In genomic region chr1:23611601-23612327, GRCh38 we compare ENCODE assay signal across 11 cellular contexts. TPM values are rescaled to one million over a fixed set of nuclear protein-coding genes. Genes with fewer than 3 reads are reported as not detected.
DNase-seq lines count a peak whose midpoint lies in the region; ATAC-seq and TF ChIP-seq lines count a peak whose summit lies in the region.
"Had no signal": no experiment of that assay in that cellular context is flagged by ENCODE, and none has a peak within 500 bp of the region (broad histone marks: within the 10 kb centered on the region; RNA-seq: fewer than 3 reads in every experiment).

No MANE protein-coding gene starts in this region.

- no TSS peak for BruUV-seq in Caco-2 (replicated peaks; lab: Mats Ljungman, UMichigan)

- POLR2A ChIA-PET in Caco-2 (lab: Charles Lee) = no interaction called here

- 71 to 73% methylated on average over 3 to 4 of the region's 4 CpGs for WGBS in endodermal cell (ENCODE audit: insufficient coverage in 1 of 2, insufficient read length in 1 of 2), 2 experiments

- H3K9ac ChIP-seq in DND-41 (ENCODE audit: low read depth, low read length) = peak overlapping the region; percentile 39
- no peak overlapping the region for H3K9ac ChIP-seq in endodermal cell (ENCODE audit: extremely low read depth, low read length, poor library complexity, severe bottlenecking)

- H3K36me3 ChIP-seq in DND-41 (ENCODE audit: insufficient read depth, low read length) (no peaks in the 10 kb centered on the region), endodermal cell (ENCODE audit: control insufficient read depth, insufficient read depth, low read length) (no peaks in the 10 kb centered on the region), Caco-2 (ENCODE audit: control insufficient read depth, insufficient read depth, low read length) (no peaks in the 10 kb centered on the region)
- H3K36me3 ChIP-seq: neutrophil had no signal

- H3K27me3 Mint-ChIP-seq in IgD-negative memory B cell (no peaks in the 10 kb centered on the region), endodermal cell (ENCODE audit: insufficient read depth) (peaks cover 3% of the 10 kb centered on the region), Caco-2 (ENCODE audit: insufficient read depth, unreplicated experiment) (no peaks in the 10 kb centered on the region)

- DNase-seq in DND-41 (peak; percentile 85), T follicular helper cell (ENCODE audit: low read depth) (peak; percentile 29), endodermal cell (no peak), Caco-2 (no peak), medulla oblongata (ENCODE audit: extremely low spot score) (no peak)
- DNase-seq: DMS79 treated with DMSO at 0.1 percent for 48 hours; NCI-H1694; stimulated activated CD4-positive, alpha-beta T cell treated with anti-CD3 and anti-CD28 coated beads, Interleukin-12 subunit alpha, Interleukin-12 subunit beta, amount 100 ng/mL, for 4 hours had no signal

- H3K4me1 ChIP-seq in DND-41 (ENCODE audit: insufficient read depth, low read length) = peaks cover 38% of the 10 kb centered on the region
- peaks cover 8% of the 10 kb centered on the region for H3K4me1 ChIP-seq in endodermal cell (ENCODE audit: control insufficient read depth, insufficient read depth, low read length)
- H3K4me1 ChIP-seq in Caco-2 = no peaks in the 10 kb centered on the region

- H3K36me3 Mint-ChIP-seq in IgD-negative memory B cell (peaks cover 2% of the 10 kb centered on the region), endodermal cell (ENCODE audit: low read depth) (no peaks in the 10 kb centered on the region), Caco-2 (ENCODE audit: insufficient read depth, unreplicated experiment) (no peaks in the 10 kb centered on the region)

- no peak overlapping the region for H2AFZ ChIP-seq in DND-41 (ENCODE audit: low read depth, low read length)

- H3K4me3 ChIP-seq in DND-41 (ENCODE audit: low read depth in 1 of 2, low read length in 2 of 2) (peak overlapping the region in 1 of 2 experiments; percentile 3; a peak in 1 of 4 replicates), endodermal cell (ENCODE audit: low read length) (no peak overlapping the region), Caco-2 (ENCODE audit: low read depth, low read length) (no peak overlapping the region)

- H3K9me3 ChIP-seq in DND-41 (ENCODE audit: insufficient read depth, low read length, severe bottlenecking) = no peaks in the 10 kb centered on the region
- no peaks in the 10 kb centered on the region for H3K9me3 ChIP-seq in endodermal cell (ENCODE audit: control insufficient read depth, low read length)
- no peaks in the 10 kb centered on the region for H3K9me3 ChIP-seq in Caco-2
- H3K9me3 ChIP-seq: neutrophil had no signal

- H3K79me2 ChIP-seq in DND-41 (ENCODE audit: insufficient read depth, low read length) = no peaks in the 10 kb centered on the region

- 0 out of 2 replicates have a peak overlapping the region, but pooled peaks have one; percentile 14 for H3K4me2 ChIP-seq in DND-41 (ENCODE audit: insufficient read depth, low read length)

- CTCF ChIA-PET in Caco-2 (lab: Charles Lee) = interaction anchor here (0.6 kb wide), 1 partner anchor 38 kb away, joined by 3 read pairs; no protein-coding TSS in a partner anchor

- no peaks in the 10 kb centered on the region for H3K27me3 ChIP-seq in DND-41 (ENCODE audit: insufficient read depth, low read length, poor library complexity)
- H3K27me3 ChIP-seq in endodermal cell (ENCODE audit: control insufficient read depth, insufficient read depth, low read length, poor library complexity, severe bottlenecking) = no peaks in the 10 kb centered on the region
- no peaks in the 10 kb centered on the region for H3K27me3 ChIP-seq in Caco-2 (replicated peaks; ENCODE audit: control insufficient read depth, insufficient read depth, low read length)

- H3K4me1 Mint-ChIP-seq in IgD-negative memory B cell (peaks cover 62 to 80% (median 66%) of the 10 kb centered on the region in 3 donors), endodermal cell (peaks cover 21% of the 10 kb centered on the region), Caco-2 (ENCODE audit: low read depth, unreplicated experiment) (no peaks in the 10 kb centered on the region)

- ATAC-seq in DND-41 (ENCODE audit: insufficient read depth, low read depth) = peak; percentile 73
- no peak for ATAC-seq in GM19397 (IDR thresholded peaks at IDR 0.05; ENCODE audit: unreplicated experiment)

- H4K20me1 ChIP-seq in DND-41 (ENCODE audit: insufficient read depth, low read length) = no peaks in the 10 kb centered on the region

- intact Hi-C loops in Caco-2 (cut with micrococcal nuclease; ENCODE audit: unreplicated experiment) = no loop called here

- H3K4me3 Mint-ChIP-seq in IgD-negative memory B cell = peak overlapping the region in 3 of 4 donors; percentile 52 to 93 (median 74)
- H3K4me3 Mint-ChIP-seq in endodermal cell = no peak overlapping the region
- H3K4me3 Mint-ChIP-seq in Caco-2 (ENCODE audit: unreplicated experiment) = no peak overlapping the region

- H3K27ac Mint-ChIP-seq in IgD-negative memory B cell (peak overlapping the region; percentile 25 to 94 (median 83)), endodermal cell (peak overlapping the region; percentile 49), Caco-2 (ENCODE audit: unreplicated experiment) (no peak overlapping the region)

- TF ChIP-seq CTCF in DND-41 (IDR thresholded peaks at IDR 0.05; ENCODE audit: borderline replicate concordance, extremely low read depth, low read length, poor library complexity, severe bottlenecking) (no peak), endodermal cell (conservative IDR thresholded peaks at IDR 0.05) (no peak), Caco-2 (IDR thresholded peaks at IDR 0.05; ENCODE audit: insufficient read depth in 1 of 2, low read depth in 1 of 2, low read length in 1 of 2, severe bottlenecking in 1 of 2, unreplicated experiment in 1 of 2) (no peak)

- H3K27ac ChIP-seq in DND-41 (ENCODE audit: low read length) (peak overlapping the region; percentile 91), endodermal cell (ENCODE audit: low read depth, low read length) (no peak overlapping the region)
- H3K27ac ChIP-seq: neutrophil had no signal

- H3K9me3 Mint-ChIP-seq in IgD-negative memory B cell (no peaks in the 10 kb centered on the region), endodermal cell (no peaks in the 10 kb centered on the region), Caco-2 (ENCODE audit: unreplicated experiment) (no peaks in the 10 kb centered on the region)

RNA-seq across cellular contexts. Expression of gene ID3, which starts 52.5 kb away (rescaled TPM):
- 74.0 TPM for polyA plus RNA-seq in IgD-negative memory B cell
- 100 to 1,000 TPM; 281 to 338 TPM for total RNA-seq in endodermal cell
- polyA plus RNA-seq in endodermal cell (2013, experiment 1 of 2) = 319 TPM
- 289 TPM for polyA plus RNA-seq in endodermal cell (2013, experiment 2 of 2)
- total RNA-seq in Caco-2 (2022) = 13.7 and 18.0 TPM in 2 replicates

Comparison
In these comparisons a context has a peak if more than half of its experiments do, and no peak if none do; other contexts are left out.
1. DNase-seq: peak in DND-41 (single experiment) and T follicular helper cell (single experiment); none in endodermal cell (single experiment), Caco-2 (0 of 2) and medulla oblongata (single experiment).
2. H3K4me3 Mint-ChIP-seq: peak in IgD-negative memory B cell (3 of 4); none in endodermal cell (single experiment) and Caco-2 (single experiment).
3. RNA of gene ID3, which starts 52.5 kb away (total RNA-seq): 281 to 338 TPM in endodermal cell; 13.7 to 18.0 TPM in Caco-2; every median in the first group is over 10 times any median in the second.